Comparison of ENCODE assay signal across 13 cellular contexts in the genomic region with DNA sequence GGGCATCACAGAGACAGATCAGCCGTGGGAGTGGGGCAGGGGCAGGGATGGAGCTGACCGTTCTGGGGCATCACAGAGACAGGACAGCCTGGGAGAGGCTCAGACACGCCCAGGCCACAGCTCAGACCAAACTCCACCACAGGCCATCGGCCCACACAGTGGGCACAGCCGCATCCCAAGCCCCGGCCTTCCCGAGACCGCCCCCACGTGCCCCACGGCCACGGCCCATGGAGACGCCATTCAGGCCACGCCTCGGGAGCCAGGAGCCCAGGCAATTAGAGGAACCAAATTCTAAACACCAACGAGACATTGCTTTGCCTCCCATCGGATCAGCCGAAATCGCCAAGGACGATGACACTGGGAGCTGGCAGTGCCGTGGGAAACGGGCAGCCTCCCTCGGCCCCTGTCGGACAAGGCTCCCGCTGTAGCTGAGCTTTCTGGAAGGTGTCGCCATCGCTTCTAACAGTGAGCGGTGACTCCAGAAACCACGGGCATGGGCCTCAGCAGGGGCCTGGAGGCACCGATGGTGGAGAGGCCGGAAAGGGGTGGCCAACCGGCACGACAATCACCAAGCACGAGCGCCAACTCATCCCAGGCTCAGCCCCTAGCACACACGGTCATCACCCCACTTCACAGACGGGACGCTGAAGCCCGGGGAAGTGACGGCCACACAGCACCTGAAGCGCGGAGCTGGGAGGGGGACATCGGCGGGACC. TPM values are rescaled to one million over a fixed set of nuclear protein-coding genes. Genes with fewer than 3 reads are reported as not detected.
A peak's percentile ranks its signal among the peaks of the same experiment; 100 is the strongest.
DNase-seq lines count a peak whose midpoint lies in the region; ATAC-seq and TF ChIP-seq lines count a peak whose summit lies in the region.
"Had no signal": no experiment of that assay in that cellular context is flagged by ENCODE, and none has a peak within 500 bp of the region (broad histone marks: within the 10 kb centered on the region; RNA-seq: fewer than 3 reads in every experiment).

No MANE protein-coding gene starts in this region.

- peaks cover 0 to 20% (median 14%) of the 10 kb centered on the region in 4 donors for H3K36me3 ChIP-seq in stomach

- no peak for TF ChIP-seq EP300 in stomach (IDR thresholded peaks at IDR 0.05)

- WGBS in stomach, 5 donors, result 83 to 92% (median 89%) methylated on average over 25 to 43 of the region's 43 CpGs

- H3K27ac Mint-ChIP-seq in activated T-cell treated with anti-CD3 and anti-CD28 coated beads, Interleukin-2, amount 50 U/mL, for 24 hours, result no peak overlapping the region
- H3K27ac Mint-ChIP-seq in activated B cell treated with CpG ODN at 0.5 μM for 24 hours, result peak overlapping the region; percentile 70
- peak overlapping the region; percentile 62 for H3K27ac Mint-ChIP-seq in glutamatergic neuron (ENCODE audit: unreplicated experiment)

- no peak for TF ChIP-seq POLR2A in stomach (IDR thresholded peaks at IDR 0.05)

- CTCF ChIA-PET in activated B cell treated with CpG ODN at 0.5 μM for 24 hours (lab: Charles Lee), result interaction anchor here (1.0 to 1.2 kb wide), 3 partner anchors 14 to 32 kb away, joined by 3 to 6 read pairs (median 4); no protein-coding TSS in a partner anchor

- DNase-seq in activated T-cell treated with anti-CD3 and anti-CD28 coated beads, Interleukin-2, amount 50 U/mL, for 24 hours, result no peak
- no peak for DNase-seq in activated T-cell treated with anti-CD3 and anti-CD28 coated beads, Interleukin-2, amount 50 U/mL, for 1 hour
- DNase-seq in activated B cell treated with CpG ODN at 0.5 μM for 24 hours (no peak), glutamatergic neuron (no peak), stomach (no peak), DMS153 treated with DMSO at 0.1 percent for 48 hours (lab: John Stamatoyannopoulos, UW; ENCODE audit: unreplicated experiment) (no peak), DMS79 treated with DMSO at 0.1 percent for 48 hours (lab: John Stamatoyannopoulos, UW) (no peak)
- DNase-seq: ACHN; activated gamma-delta T cell treated with Interleukin-2 at 50 U/mL for 16 hours; effector CD4-positive, alpha-beta T cell; NCI-H187; testis had no signal

- H3K4me1 ChIP-seq in stomach, result peaks cover 15 to 68% (median 46%) of the 10 kb centered on the region in 4 donors

- H3K4me3 Mint-ChIP-seq in activated T-cell treated with anti-CD3 and anti-CD28 coated beads, Interleukin-2, amount 50 U/mL, for 24 hours, result peak overlapping the region; percentile 58
- H3K4me3 Mint-ChIP-seq in activated B cell treated with CpG ODN at 0.5 μM for 24 hours, result peak overlapping the region; percentile 66
- peak overlapping the region; percentile 82 for H3K4me3 Mint-ChIP-seq in glutamatergic neuron (ENCODE audit: unreplicated experiment)

- POLR2A ChIA-PET in activated B cell treated with CpG ODN at 0.5 μM for 24 hours (lab: Charles Lee), result interaction anchor here (0.9 to 2.7 kb wide), 3 partner anchors 8 to 14 kb away, joined by 3 to 8 read pairs (median 4); no protein-coding TSS in a partner anchor

- TF ChIP-seq CTCF in activated B cell treated with CpG ODN at 0.5 μM for 24 hours (IDR thresholded peaks at IDR 0.05), result no peak
- no peak for TF ChIP-seq CTCF in glutamatergic neuron (IDR thresholded peaks at IDR 0.05; ENCODE audit: partially characterized antibody, unreplicated experiment)
- TF ChIP-seq CTCF in stomach (IDR thresholded peaks at IDR 0.05), result no peak

- H3K27me3 ChIP-seq in stomach, result no peaks in the 10 kb centered on the region
- H3K27me3 ChIP-seq: testis had no signal

- no peaks in the 10 kb centered on the region for H3K9me3 Mint-ChIP-seq in activated T-cell treated with anti-CD3 and anti-CD28 coated beads, Interleukin-2, amount 50 U/mL, for 24 hours
- H3K9me3 Mint-ChIP-seq in activated B cell treated with CpG ODN at 0.5 μM for 24 hours, result no peaks in the 10 kb centered on the region
- H3K9me3 Mint-ChIP-seq in glutamatergic neuron (ENCODE audit: unreplicated experiment), result peaks cover 12% of the 10 kb centered on the region

- H3K9me3 ChIP-seq in stomach, result no peaks in the 10 kb centered on the region
- H3K9me3 ChIP-seq: testis had no signal

- H3K36me3 Mint-ChIP-seq in activated T-cell treated with anti-CD3 and anti-CD28 coated beads, Interleukin-2, amount 50 U/mL, for 24 hours (ENCODE audit: low read depth), result peaks cover 4% of the 10 kb centered on the region
- H3K36me3 Mint-ChIP-seq in activated B cell treated with CpG ODN at 0.5 μM for 24 hours (ENCODE audit: low read depth) (peaks cover 13% of the 10 kb centered on the region), glutamatergic neuron (ENCODE audit: unreplicated experiment) (no peaks in the 10 kb centered on the region)

- H3K4me3 ChIP-seq in stomach, result peak overlapping the region; percentile 2 to 99 (median 50)
- H3K4me3 ChIP-seq: testis had no signal

- peaks cover 24% of the 10 kb centered on the region for H3K4me1 Mint-ChIP-seq in activated T-cell treated with anti-CD3 and anti-CD28 coated beads, Interleukin-2, amount 50 U/mL, for 24 hours (ENCODE audit: low read depth)
- H3K4me1 Mint-ChIP-seq in activated B cell treated with CpG ODN at 0.5 μM for 24 hours, result peaks cover 36% of the 10 kb centered on the region
- peaks cover 9% of the 10 kb centered on the region for H3K4me1 Mint-ChIP-seq in glutamatergic neuron (ENCODE audit: low read depth, unreplicated experiment)

- peak overlapping the region in 3 of 5 donors; percentile 83 to 95 (median 94) for H3K27ac ChIP-seq in stomach
- H3K27ac ChIP-seq: testis had no signal

- H3K27me3 Mint-ChIP-seq in activated T-cell treated with anti-CD3 and anti-CD28 coated beads, Interleukin-2, amount 50 U/mL, for 24 hours, result no peaks in the 10 kb centered on the region
- H3K27me3 Mint-ChIP-seq in activated B cell treated with CpG ODN at 0.5 μM for 24 hours (no peaks in the 10 kb centered on the region), glutamatergic neuron (ENCODE audit: unreplicated experiment) (peaks cover 2% of the 10 kb centered on the region)

- intact Hi-C loops in activated B cell treated with CpG ODN at 0.5 μM for 24 hours (cut with micrococcal nuclease) (no loop called here), stomach (cut with DNase I; ENCODE audit: low total_unique reads) (no loop called here)

- no peak for ATAC-seq in activated B cell treated with CpG ODN at 0.5 μM for 24 hours (ENCODE audit: low read depth)
- ATAC-seq in HG03565 (IDR thresholded peaks at IDR 0.05; ENCODE audit: unreplicated experiment), result no peak

RNA-seq across cellular contexts. Expression of a gene that starts 2.4 kb away (rescaled TPM):
- 28.3 and 31.1 TPM in 2 replicates for total RNA-seq in activated B cell treated with CpG ODN at 0.5 μM for 24 hours
- total RNA-seq in glutamatergic neuron (ENCODE audit: unreplicated experiment), result 169 TPM
- 100 to 1,000 TPM in 1 of 5 donors, 10 to 100 TPM in 4; 15.1 to 164 (median 36.8) TPM for total RNA-seq in stomach
- polyA plus RNA-seq in stomach, result 10 to 100 TPM in 2 of 3 donors, 1 to 10 TPM in 1; 8.6 to 18.5 (median 12.5) TPM

RNA-seq across cellular contexts. Expression of a gene that starts 10.4 kb away (rescaled TPM):
- total RNA-seq in activated B cell treated with CpG ODN at 0.5 μM for 24 hours (0.86 and 1.7 TPM in 2 replicates), glutamatergic neuron (ENCODE audit: unreplicated experiment) (3.1 TPM), stomach (100 to 1,000 TPM in 2 of 5 donors, 10 to 100 TPM in 3; 31.9 to 204 (median 95.1) TPM)
- polyA plus RNA-seq in stomach, result 10 to 100 TPM; 62.3 to 96.1 (median 93.1) TPM
